Comparison of ENCODE assay signal across 2 cellular contexts in genomic region chr7:137953043-137953691, GRCh38.
TF ChIP-seq lines count a peak whose summit lies in the region.

No MANE protein-coding gene starts in this region.

TF ChIP-seq in A549, 52 proteins besides CTCF, POLR2A, EP300 and RAD21:
- no peak for TF ChIP-seq HDAC2 (IDR thresholded peaks at IDR 0.05)
- TF ChIP-seq RARB (CRISPR knock-in tag; IDR thresholded peaks at IDR 0.05), result no peak
- TF ChIP-seq, protein P1, sequence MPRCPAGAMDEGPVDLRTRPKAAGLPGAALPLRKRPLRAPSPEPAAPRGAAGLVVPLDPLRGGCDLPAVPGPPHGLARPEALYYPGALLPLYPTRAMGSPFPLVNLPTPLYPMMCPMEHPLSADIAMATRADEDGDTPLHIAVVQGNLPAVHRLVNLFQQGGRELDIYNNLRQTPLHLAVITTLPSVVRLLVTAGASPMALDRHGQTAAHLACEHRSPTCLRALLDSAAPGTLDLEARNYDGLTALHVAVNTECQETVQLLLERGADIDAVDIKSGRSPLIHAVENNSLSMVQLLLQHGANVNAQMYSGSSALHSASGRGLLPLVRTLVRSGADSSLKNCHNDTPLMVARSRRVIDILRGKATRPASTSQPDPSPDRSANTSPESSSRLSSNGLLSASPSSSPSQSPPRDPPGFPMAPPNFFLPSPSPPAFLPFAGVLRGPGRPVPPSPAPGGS (IDR thresholded peaks at IDR 0.05), result no peak
- TF ChIP-seq USF2 (IDR thresholded peaks at IDR 0.05), result no peak
- TF ChIP-seq MYC (IDR thresholded peaks at IDR 0.05; ENCODE audit: borderline replicate concordance, low read length), result no peak
- TF ChIP-seq, protein P2, sequence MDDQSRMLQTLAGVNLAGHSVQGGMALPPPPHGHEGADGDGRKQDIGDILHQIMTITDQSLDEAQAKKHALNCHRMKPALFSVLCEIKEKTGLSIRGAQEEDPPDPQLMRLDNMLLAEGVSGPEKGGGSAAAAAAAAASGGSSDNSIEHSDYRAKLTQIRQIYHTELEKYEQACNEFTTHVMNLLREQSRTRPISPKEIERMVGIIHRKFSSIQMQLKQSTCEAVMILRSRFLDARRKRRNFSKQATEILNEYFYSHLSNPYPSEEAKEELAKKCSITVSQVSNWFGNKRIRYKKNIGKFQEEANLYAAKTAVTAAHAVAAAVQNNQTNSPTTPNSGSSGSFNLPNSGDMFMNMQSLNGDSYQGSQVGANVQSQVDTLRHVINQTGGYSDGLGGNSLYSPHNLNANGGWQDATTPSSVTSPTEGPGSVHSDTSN (IDR thresholded peaks at IDR 0.05), result no peak
- TF ChIP-seq EHMT2 (IDR thresholded peaks at IDR 0.05; ENCODE audit: low read depth), result no peak
- no peak for TF ChIP-seq ZSCAN20 (CRISPR knock-in tag; IDR thresholded peaks at IDR 0.05)
- no peak for TF ChIP-seq TP53 (CRISPR knock-in tag; IDR thresholded peaks at IDR 0.05)
- TF ChIP-seq KDM1A (IDR thresholded peaks at IDR 0.05; ENCODE audit: low read depth), result no peak
- TF ChIP-seq, protein P3, sequence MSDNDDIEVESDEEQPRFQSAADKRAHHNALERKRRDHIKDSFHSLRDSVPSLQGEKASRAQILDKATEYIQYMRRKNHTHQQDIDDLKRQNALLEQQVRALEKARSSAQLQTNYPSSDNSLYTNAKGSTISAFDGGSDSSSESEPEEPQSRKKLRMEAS (IDR thresholded peaks at IDR 0.05), result no peak
- no peak for TF ChIP-seq CHD2 (IDR thresholded peaks at IDR 0.05; ENCODE audit: low read length, partially characterized antibody)
- TF ChIP-seq PHF8 (IDR thresholded peaks at IDR 0.05; ENCODE audit: borderline replicate concordance, low read depth), result no peak
- no peak for TF ChIP-seq POLR2AphosphoS2 (conservative IDR thresholded peaks at IDR 0.05; ENCODE audit: low read length)
- no peak for TF ChIP-seq ATOH8 (CRISPR knock-in tag; IDR thresholded peaks at IDR 0.05; ENCODE audit: low read depth)
- no peak for TF ChIP-seq ESRRA (IDR thresholded peaks at IDR 0.05; ENCODE audit: borderline replicate concordance, low read length)
- TF ChIP-seq RCOR1 (IDR thresholded peaks at IDR 0.05; ENCODE audit: low read depth, low read length), result no peak

TF ChIP-seq in IMR-90, 13 proteins besides CTCF, POLR2A, EP300 and RAD21:
- TF ChIP-seq ELK1 (IDR thresholded peaks at IDR 0.05; ENCODE audit: borderline replicate concordance, low read depth, low read length) (no peak), MAZ (IDR thresholded peaks at IDR 0.05; ENCODE audit: borderline replicate concordance, low read depth, low read length) (no peak), RFX5 (IDR thresholded peaks at IDR 0.05; ENCODE audit: low read depth, low read length) (no peak), CHD1 (IDR thresholded peaks at IDR 0.05; ENCODE audit: low read depth, low read length) (0 out of 2 replicates have a peak, but pooled peaks have one; percentile 41), MXI1 (IDR thresholded peaks at IDR 0.05; ENCODE audit: borderline replicate concordance, low read depth, low read length) (no peak), MAFK (IDR thresholded peaks at IDR 0.05; ENCODE audit: low read depth, low read length) (no peak), NFE2L2 (IDR thresholded peaks at IDR 0.05; ENCODE audit: low read depth, low read length) (no peak), RCOR1 (IDR thresholded peaks at IDR 0.05; ENCODE audit: insufficient replicate concordance, low read length) (no peak), BHLHE40 (IDR thresholded peaks at IDR 0.05; ENCODE audit: low read depth, low read length) (peak; percentile 66; the same call in 1 of the 2 replicates), SMC3 (IDR thresholded peaks at IDR 0.05; ENCODE audit: low read depth, low read length) (no peak), FOS (IDR thresholded peaks at IDR 0.05; ENCODE audit: low read depth, low read length) (peak; percentile 76), CEBPB (IDR thresholded peaks at IDR 0.05; ENCODE audit: low read depth, low read length) (no peak), USF2 (IDR thresholded peaks at IDR 0.05; ENCODE audit: low read depth, low read length) (no peak)
